In the genomic region with DNA sequence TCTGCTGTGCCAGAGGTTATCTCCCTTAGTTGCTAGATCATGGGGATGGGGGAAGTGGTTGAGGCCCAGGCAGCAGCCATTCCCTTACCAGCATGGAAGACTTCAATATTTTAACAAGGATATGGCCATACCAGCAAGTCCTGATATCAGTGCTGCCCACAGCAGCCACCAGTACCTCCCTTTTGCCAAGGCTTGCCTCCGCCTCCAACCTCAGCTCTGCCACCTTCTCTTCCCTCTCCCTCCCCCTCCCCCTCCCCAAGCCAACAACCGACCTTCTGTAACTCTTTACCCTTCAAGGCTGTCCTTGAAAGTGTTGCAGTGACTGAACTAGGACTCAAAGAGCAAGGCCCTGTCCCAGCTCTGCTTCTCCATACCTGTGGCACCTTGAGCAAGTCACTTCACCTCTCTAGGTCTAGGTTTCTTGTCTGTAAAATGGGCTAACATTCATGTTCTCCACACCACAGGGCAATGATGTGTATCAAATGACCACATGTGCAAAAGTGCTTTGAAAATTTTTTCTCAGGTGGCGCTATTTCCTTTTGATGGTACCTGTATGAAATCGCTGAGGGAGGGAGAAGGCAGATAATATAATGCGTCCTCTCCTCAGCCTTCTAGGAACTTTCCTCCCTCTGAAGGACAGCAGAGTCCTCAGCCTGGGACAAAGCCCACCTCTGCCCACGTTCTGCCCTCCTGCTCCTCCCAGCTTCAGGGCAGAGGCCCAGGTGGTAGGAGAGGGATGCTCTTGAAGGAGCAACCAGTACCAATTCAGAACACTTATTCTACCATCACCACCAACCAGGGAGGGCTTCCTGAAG, we compare ENCODE assay signal across 1 cellular context.
TF ChIP-seq lines count a peak whose summit lies in the region.

No MANE protein-coding gene starts in this region.

TF ChIP-seq in endothelial cell of umbilical vein, 7 proteins besides CTCF, POLR2A, EP300 and RAD21:
- TF ChIP-seq MYC (IDR thresholded peaks at IDR 0.05; ENCODE audit: low read depth, low read length) (no peak), FOS (IDR thresholded peaks at IDR 0.05; ENCODE audit: borderline replicate concordance, insufficient read depth, low read length) (no peak), POLR2AphosphoS5 (IDR thresholded peaks at IDR 0.05; ENCODE audit: insufficient read depth, low read depth, low read length) (no peak), EZH2 (IDR thresholded peaks at IDR 0.05; ENCODE audit: borderline replicate concordance, low read depth, low read length, severe bottlenecking) (no peak), GATA2 (IDR thresholded peaks at IDR 0.05; ENCODE audit: insufficient read depth, insufficient read length, low read depth, low read length) (no peak), JUN (IDR thresholded peaks at IDR 0.05; ENCODE audit: borderline replicate concordance, insufficient read depth, insufficient read length, low read depth) (no peak)
- TF ChIP-seq, protein P1, sequence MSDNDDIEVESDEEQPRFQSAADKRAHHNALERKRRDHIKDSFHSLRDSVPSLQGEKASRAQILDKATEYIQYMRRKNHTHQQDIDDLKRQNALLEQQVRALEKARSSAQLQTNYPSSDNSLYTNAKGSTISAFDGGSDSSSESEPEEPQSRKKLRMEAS (IDR thresholded peaks at IDR 0.05; ENCODE audit: insufficient read depth, insufficient read length): no peak
